1 cellular context compared by ENCODE assay signal in genomic region chr5:159135896-159136531, GRCh38.
TF ChIP-seq lines count a peak whose summit lies in the region.

No MANE protein-coding gene starts in this region.

TF ChIP-seq in HEK293, 187 proteins besides CTCF, POLR2A, EP300 and RAD21 (continued from another document):
- TF ChIP-seq ZBTB10 (tag by site-specific recombination; IDR thresholded peaks at IDR 0.05) (no peak), ZEB2 (tag by site-specific recombination; IDR thresholded peaks at IDR 0.05) (no peak), ZNF341 (tag by site-specific recombination; IDR thresholded peaks at IDR 0.05; ENCODE audit: low read depth) (no peak), ZNF398 (tag by site-specific recombination; IDR thresholded peaks at IDR 0.05) (peak; percentile 85), ZNF449 (tag by site-specific recombination; IDR thresholded peaks at IDR 0.05) (no peak), ZNF529 (tag by site-specific recombination; IDR thresholded peaks at IDR 0.05; ENCODE audit: insufficient replicate concordance) (no peak), SALL2 (tag by site-specific recombination; IDR thresholded peaks at IDR 0.05; ENCODE audit: borderline replicate concordance) (no peak), ZNF658 (tag by site-specific recombination; IDR thresholded peaks at IDR 0.05) (no peak), ZNF433 (tag by site-specific recombination; IDR thresholded peaks at IDR 0.05; ENCODE audit: low read depth) (no peak)
